8 cellular contexts compared by ENCODE assay signal in genomic region chr11:575996-576756, GRCh38. TPM values are rescaled to one million over a fixed set of nuclear protein-coding genes. Genes with fewer than 3 reads are reported as not detected.
DNase-seq lines count a peak whose midpoint lies in the region; ATAC-seq, FAIRE-seq and TF ChIP-seq lines count a peak whose summit lies in the region.

Gene PHRF1 (plus strand): TSS chr11:576470. CDS start chr11:581513, 5,043 bp downstream.

- H3K9me3 Mint-ChIP-seq in astrocyte (ENCODE audit: unreplicated experiment) = no peaks in the 10 kb centered on the region

- peak; percentile 86 for DNase-seq in NCI-H2029 treated with DMSO at 0.1 percent for 48 hours (lab: John Stamatoyannopoulos, UW)
- DNase-seq in T-helper 22 cell (ENCODE audit: low read depth) = peak; percentile 91
- peak; percentile 89 for DNase-seq in astrocyte (ENCODE audit: low read depth)
- DNase-seq in hepatic stellate cell (ENCODE audit: low spot score) = peak; percentile 98
- peak; percentile 80 for DNase-seq in renal cortical epithelial cell (ENCODE audit: low read depth)
- peak; percentile 97 to 98 for DNase-seq in aorta

- H3K27me3 ChIP-seq in astrocyte (ENCODE audit: insufficient read depth, low read length) = peaks cover 6% of the 10 kb centered on the region
- H3K27me3 ChIP-seq in aorta (ENCODE audit: control insufficient read depth in 1 of 2, insufficient read depth in 2 of 2, low read length in 1 of 2) = no peaks in the 10 kb centered on the region

- TF ChIP-seq CTCF in astrocyte (IDR thresholded peaks at IDR 0.05; ENCODE audit: insufficient read depth, low read depth, low read length) = no peak

- H3K27ac Mint-ChIP-seq in astrocyte (ENCODE audit: unreplicated experiment) = peak within 1 kb of the TSS; percentile 98

- peaks cover 45% of the 10 kb centered on the region for H3K79me2 ChIP-seq in astrocyte (ENCODE audit: insufficient read depth, low read length)

- H3K4me3 Mint-ChIP-seq in astrocyte (ENCODE audit: unreplicated experiment) = peak within 1 kb of the TSS; percentile 98

- peaks cover 35% of the 10 kb centered on the region for H3K4me1 Mint-ChIP-seq in astrocyte (ENCODE audit: low read depth, unreplicated experiment)

- 0 to 1% methylated on average over 50 to 97 of the region's 97 CpGs for WGBS in aorta, 2 donors

- peak within 1 kb of the TSS; percentile 98 for H3K4me2 ChIP-seq in astrocyte (ENCODE audit: low read length)

- H3K9ac ChIP-seq in astrocyte (ENCODE audit: low read length) = peak within 1 kb of the TSS; percentile 99

- ATAC-seq in GM18508 (IDR thresholded peaks at IDR 0.05; ENCODE audit: insufficient read depth, unreplicated experiment) (peak; percentile 81), HG02981 (IDR thresholded peaks at IDR 0.05; ENCODE audit: unreplicated experiment) (peak; percentile 80), aorta (ENCODE audit: low FRiP score) (peak; percentile 97)

- no peak for FAIRE-seq in astrocyte (lab: Jason Lieb, UNC)

- H3K36me3 ChIP-seq in astrocyte (ENCODE audit: insufficient read depth, low read length) (no peaks in the 10 kb centered on the region), aorta (ENCODE audit: control insufficient read depth in 1 of 2, insufficient read depth in 2 of 2, low read length in 1 of 2) (no peaks in the 10 kb centered on the region)

- H3K27ac ChIP-seq in astrocyte (ENCODE audit: low read depth, low read length) (peak within 1 kb of the TSS; percentile 99), aorta (ENCODE audit: low read depth in 1 of 2, low read length in 2 of 2) (peak within 1 kb of the TSS in 1 of 2 donors; percentile 49)

- H2AFZ ChIP-seq in astrocyte (ENCODE audit: low read depth, low read length) = peak within 1 kb of the TSS; percentile 99

- H3K4me3 ChIP-seq in astrocyte (ENCODE audit: insufficient read depth, low read depth, low read length) (peak within 1 kb of the TSS; percentile 98), aorta (ENCODE audit: low read length in 2 of 2) (peak within 1 kb of the TSS; percentile 67 to 69)

- H3K4me1 ChIP-seq in astrocyte (ENCODE audit: insufficient read depth, low read length) = peaks cover 18% of the 10 kb centered on the region
- H3K4me1 ChIP-seq in aorta (ENCODE audit: control insufficient read depth in 1 of 2, insufficient read depth in 2 of 2, low read length in 2 of 2) = no peaks in the 10 kb centered on the region

- H3K9me3 ChIP-seq in astrocyte (ENCODE audit: insufficient read depth, low read depth, low read length) (no peaks in the 10 kb centered on the region), aorta (ENCODE audit: control insufficient read depth, low read length) (no peaks in the 10 kb centered on the region)

- peaks cover 42% of the 10 kb centered on the region for H4K20me1 ChIP-seq in astrocyte (ENCODE audit: insufficient read depth, low read length)

- H3K27me3 Mint-ChIP-seq in astrocyte (ENCODE audit: low read depth, unreplicated experiment) = peaks cover 17% of the 10 kb centered on the region

- intact Hi-C loops in aorta (cut with DNase I) = loop anchor here in 1 of 2 donors (5.0 kb wide), 1 partner anchor 36 kb away; no protein-coding TSS in a partner anchor

- peaks cover 11% of the 10 kb centered on the region for H3K36me3 Mint-ChIP-seq in astrocyte (ENCODE audit: low read depth, unreplicated experiment)

RNA-seq across cellular contexts. Expression of gene PHRF1, which starts in this region (rescaled TPM):
- total RNA-seq in astrocyte (38.0 and 38.3 TPM in 2 replicates), renal cortical epithelial cell (27.4 and 40.9 TPM in 2 replicates), aorta (10 to 100 TPM; 26.6 to 32.4 TPM)
- polyA plus RNA-seq in aorta = 10 to 100 TPM in 1 of 2 donors, 1 to 10 TPM in 1; 7.6 to 18.1 TPM
